In genomic region chr11:120229451-120230424, GRCh38 we compare ENCODE assay signal across 8 cellular contexts. TPM values are rescaled to one million over a fixed set of nuclear protein-coding genes. Genes with fewer than 3 reads are reported as not detected.
DNase-seq lines count a peak whose midpoint lies in the region; ATAC-seq, FAIRE-seq and TF ChIP-seq lines count a peak whose summit lies in the region.

No MANE protein-coding gene starts in this region.

- SMC1A ChIA-PET in GM12878 (lab: Charles Lee; ENCODE audit: uncharacterized antibody, unreplicated experiment), result interaction anchor here (0.7 to 11.4 kb wide), 8 partner anchors 10 to 70 kb away, joined by 3 to 372 read pairs (median 4); partner anchors contain the start of gene POU2F3

- no peaks in the 10 kb centered on the region for H3K9me3 Mint-ChIP-seq in mesothelial cell of epicardium

- H3K9me3 ChIP-seq in GM12878 (replicated peaks; ENCODE audit: control insufficient read depth, insufficient read depth, low read length), result no peaks in the 10 kb centered on the region; the same call in 2 of the 3 replicates

- peaks cover 9% of the 10 kb centered on the region for H3K4me1 Mint-ChIP-seq in mesothelial cell of epicardium

- FAIRE-seq in GM12878 (lab: Jason Lieb, UNC), result peak; percentile 70

- H3K36me3 Mint-ChIP-seq in mesothelial cell of epicardium, result no peaks in the 10 kb centered on the region

- TF ChIP-seq CTCF in HL-60 (IDR thresholded peaks at IDR 0.05; ENCODE audit: insufficient read depth, low read length) (peak; percentile 43), GM12878 (IDR thresholded peaks at IDR 0.05 in 2 of 3, conservative IDR thresholded peaks at IDR 0.05 in 1 of 3; ENCODE audit: control insufficient read depth in 2 of 3, extremely low read depth in 1 of 3, insufficient read depth in 1 of 3, low read depth in 3 of 3, low read length in 3 of 3) (peak; percentile 62 to 74 (median 66)), mesothelial cell of epicardium (IDR thresholded peaks at IDR 0.05; ENCODE audit: unreplicated experiment) (peak; percentile 58), omental fat pad (IDR thresholded peaks at IDR 0.05) (no peak)

- H3K27me3 Mint-ChIP-seq in mesothelial cell of epicardium (ENCODE audit: low read depth), result peaks cover 29% of the 10 kb centered on the region

- no peak overlapping the region for H3K4me3 Mint-ChIP-seq in mesothelial cell of epicardium

- DNase-seq in CD1c-positive myeloid dendritic cell (ENCODE audit: extremely low spot score) (peak; percentile 65), HL-60 (ENCODE audit: low read depth in 1 of 2, low spot score in 1 of 2) (peak in 1 of 2 experiments; percentile 45), GM12878 (ENCODE audit: low read depth, low spot score) (no peak), mesothelial cell of epicardium (ENCODE audit: low spot score in 2 of 2, unreplicated experiment in 2 of 2) (no peak), SW480 (ENCODE audit: low spot score) (no peak), SHP77 (lab: John Stamatoyannopoulos, UW) (no peak), omental fat pad (ENCODE audit: low spot score) (no peak)

- no peaks in the 10 kb centered on the region for H3K36me3 ChIP-seq in GM12878 (ENCODE audit: control insufficient read depth in 2 of 2, insufficient read depth in 2 of 2, low read length in 1 of 2)

- no TSS peak for BruUV-seq in GM12878 (replicated peaks; lab: Mats Ljungman, UMichigan)

- ATAC-seq in GM12878 (peak; percentile 59), HG02884 (IDR thresholded peaks at IDR 0.05; ENCODE audit: unreplicated experiment) (no peak), omental fat pad (ENCODE audit: low FRiP score) (no peak)

- H3K4me3 ChIP-seq in HL-60 (replicated peaks; ENCODE audit: insufficient read depth, low read length) (no peak overlapping the region), GM12878 (no peak overlapping the region)

- CTCF ChIA-PET in GM12878 (lab: Yijun Ruan, JAX), result interaction anchor here (0.6 to 18.4 kb wide), 16 partner anchors 14 to 73 kb away, joined by 3 to 783 read pairs (median 4); no protein-coding TSS in a partner anchor

- no peak overlapping the region for H2AFZ ChIP-seq in GM12878 (ENCODE audit: control insufficient read depth, low read depth, low read length)

- POLR2A ChIA-PET in GM12878 (lab: Charles Lee), result no interaction called here

- no peaks in the 10 kb centered on the region for H4K20me1 ChIP-seq in GM12878 (ENCODE audit: control insufficient read depth, insufficient read depth)

- no peak overlapping the region for H3K27ac ChIP-seq in HL-60 (replicated peaks)
- H3K27ac ChIP-seq in GM12878 (ENCODE audit: control insufficient read depth, insufficient read depth), result no peak overlapping the region

- peaks cover 10% of the 10 kb centered on the region for H3K27me3 ChIP-seq in HL-60 (ENCODE audit: insufficient read depth, poor library complexity, severe bottlenecking)
- peaks cover 5 to 8% of the 10 kb centered on the region in 2 experiments for H3K27me3 ChIP-seq in GM12878 (replicated peaks in 1 of 2; ENCODE audit: control insufficient read depth in 2 of 2, insufficient read depth in 2 of 2, low read length in 1 of 2)

- 44% methylated on average over 17 of the region's 17 CpGs for WGBS in GM12878 (ENCODE audit: insufficient coverage, insufficient replicate concordance, low lambda C conversion rate, missing lambda C conversion rate)

- no peak for TF ChIP-seq POLR2A in GM12878 (IDR thresholded peaks at IDR 0.05; ENCODE audit: low read depth, low read length)

- TF ChIP-seq RAD21 in GM12878 (IDR thresholded peaks at IDR 0.05; ENCODE audit: insufficient read depth, low read depth, low read length), result peak; percentile 71

- in situ Hi-C loops in GM12878 (cut with MboI), result loop anchor here (5.0 kb wide), 2 partner anchors 57 to 73 kb away; no protein-coding TSS in a partner anchor

- peaks cover 7% of the 10 kb centered on the region for H3K4me1 ChIP-seq in GM12878 (ENCODE audit: control insufficient read depth, insufficient read depth, low read length)

- H3K9ac ChIP-seq in GM12878 (ENCODE audit: control insufficient read depth, insufficient read depth, low read length), result no peak overlapping the region

- H3K79me2 ChIP-seq in GM12878 (ENCODE audit: control insufficient read depth, insufficient read depth, low read length), result no peaks in the 10 kb centered on the region

- no peak overlapping the region for H3K27ac Mint-ChIP-seq in mesothelial cell of epicardium

- no peak for TF ChIP-seq EP300 in GM12878 (IDR thresholded peaks at IDR 0.05; ENCODE audit: borderline replicate concordance in 1 of 2, control insufficient read depth in 1 of 2, low read depth in 2 of 2, low read length in 2 of 2)

- intact Hi-C loops in GM12878 (cut with micrococcal nuclease; ENCODE audit: unreplicated experiment), result loop anchor here (1.0 to 10.0 kb wide), 3 partner anchors 57 to 745 kb away; no protein-coding TSS in a partner anchor

- RAD21 ChIA-PET in GM12878 (lab: Charles Lee; ENCODE audit: unreplicated experiment), result interaction anchor here (0.8 to 13.5 kb wide), 5 partner anchors 15 to 71 kb away, joined by 3 to 348 read pairs (median 3); no protein-coding TSS in a partner anchor

- H3K4me2 ChIP-seq in GM12878 (ENCODE audit: control insufficient read depth, insufficient read depth), result no peak overlapping the region

TF ChIP-seq in GM12878, 131 proteins besides CTCF, POLR2A, EP300 and RAD21:
- TF ChIP-seq YY1 (IDR thresholded peaks at IDR 0.05; ENCODE audit: low read depth, low read length) (0 out of 2 replicates have a peak, but pooled peaks have one; percentile 12), TBL1XR1 (IDR thresholded peaks at IDR 0.05; ENCODE audit: low read depth, low read length) (no peak), SMC3 (IDR thresholded peaks at IDR 0.05; ENCODE audit: borderline replicate concordance, low read length) (peak; percentile 83), WRNIP1 (IDR thresholded peaks at IDR 0.05; ENCODE audit: borderline replicate concordance, low read depth, low read length) (0 out of 2 replicates have a peak, but pooled peaks have one; percentile 73), DPF2 (IDR thresholded peaks at IDR 0.05) (peak; percentile 95)

RNA-seq across cellular contexts. Expression of gene POU2F3, which starts 10.2 kb away (rescaled TPM):
- 10.1 and 12.8 TPM in 2 replicates for total RNA-seq in GM12878 (2013; cell fraction: nucleolus; rRNA removed)
- total RNA-seq in GM12878 (2014; rRNA removed), result 0.11 and 0.16 TPM in 2 replicates
- total RNA-seq in GM12878 (2014; rRNA removed; fragmentation: Illumina TruSeq; extraction: Trizol), result 0.18 and 0.22 TPM in 2 replicates
- 0.21 and 0.36 TPM in 2 replicates for total RNA-seq in GM12878 (2021)
- not detected for polyA plus RNA-seq in GM12878 (2011; ENCODE audit: low read depth)
- polyA plus RNA-seq in GM12878 (2011; rRNA removed), result 3.5 and 4.4 TPM in 2 replicates
- polyA plus RNA-seq in GM12878 (2011; cell fraction: cytosol; rRNA removed), result 2.5 and 2.6 TPM in 2 replicates
- polyA plus RNA-seq in GM12878 (2011; cell fraction: nucleus; rRNA removed), result 4.4 and 5.4 TPM in 2 replicates
- 0.22 and 0.36 TPM in 2 replicates for polyA plus RNA-seq in GM12878 (2012)
- polyA plus RNA-seq in GM12878 (2014; fragmentation: Illumina TruSeq; extraction: Trizol), result 0.17 and 0.53 TPM in 2 replicates
- polyA plus RNA-seq in GM12878 (2014; fragmentation: Nextera tagmentation; extraction: Ambion mirVana), result under 1 TPM; 0.15 to 0.37 TPM
- 0.05 and 0.09 TPM in 2 replicates for polyA plus RNA-seq in GM12878 (2014; rRNA removed)
- polyA plus RNA-seq in GM12878 (2016; fragmentation: Nextera tagmentation; extraction: Ambion mirVana), result under 1 TPM; 0.31 to 0.39 TPM
- 3.5 and 3.6 TPM in 2 replicates for polyA minus RNA-seq in GM12878 (2011; rRNA and poly(A)+ RNA removed)
- polyA minus RNA-seq in GM12878 (2011; cell fraction: cytosol; rRNA and poly(A)+ RNA removed), result 0.80 and 2.2 TPM in 2 replicates
- 2.4 and 4.2 TPM in 2 replicates for polyA minus RNA-seq in GM12878 (2011; cell fraction: nucleus; rRNA and poly(A)+ RNA removed)
- total RNA-seq in mesothelial cell of epicardium, result 0.55 to 0.98 TPM (median 0.86 TPM) in 3 replicates
- total RNA-seq in omental fat pad, result under 1 TPM in 2 of 4 donors, not detected in 2; 0.19 to 0.24 TPM

RNA-seq across cellular contexts. Expression of gene OAF, which starts 18.9 kb away (rescaled TPM):
- total RNA-seq in GM12878 (2013; cell fraction: nucleolus; rRNA removed), result 9.4 and 15.9 TPM in 2 replicates
- total RNA-seq in GM12878 (2014; rRNA removed), result 1.5 and 1.8 TPM in 2 replicates
- total RNA-seq in GM12878 (2014; rRNA removed; fragmentation: Illumina TruSeq; extraction: Trizol), result 0.55 and 1.0 TPM in 2 replicates
- 1.5 and 2.0 TPM in 2 replicates for total RNA-seq in GM12878 (2021)
- polyA plus RNA-seq in GM12878 (2011; ENCODE audit: low read depth), result 0.85 TPM
- polyA plus RNA-seq in GM12878 (2011; rRNA removed), result 2.5 and 4.7 TPM in 2 replicates
- polyA plus RNA-seq in GM12878 (2011; cell fraction: cytosol; rRNA removed), result 5.8 and 7.1 TPM in 2 replicates
- 6.2 and 8.7 TPM in 2 replicates for polyA plus RNA-seq in GM12878 (2011; cell fraction: nucleus; rRNA removed)
- polyA plus RNA-seq in GM12878 (2012), result 1.9 and 2.1 TPM in 2 replicates
- 0.51 and 0.55 TPM in 2 replicates for polyA plus RNA-seq in GM12878 (2014; fragmentation: Illumina TruSeq; extraction: Trizol)
- polyA plus RNA-seq in GM12878 (2014; fragmentation: Nextera tagmentation; extraction: Ambion mirVana), result under 1 TPM; 0.10 to 0.22 TPM
- polyA plus RNA-seq in GM12878 (2014; rRNA removed), result 1.5 and 1.6 TPM in 2 replicates
- polyA plus RNA-seq in GM12878 (2016; fragmentation: Nextera tagmentation; extraction: Ambion mirVana), result 1 to 10 TPM in 1 of 2 experiments, under 1 TPM in 1; 0.24 to 1.1 TPM
- polyA minus RNA-seq in GM12878 (2011; rRNA and poly(A)+ RNA removed), result 1.1 and 3.6 TPM in 2 replicates
- 0.80 and 1.2 TPM in 2 replicates for polyA minus RNA-seq in GM12878 (2011; cell fraction: cytosol; rRNA and poly(A)+ RNA removed)
- 1.9 and 4.7 TPM in 2 replicates for polyA minus RNA-seq in GM12878 (2011; cell fraction: nucleus; rRNA and poly(A)+ RNA removed)
- 32.2 to 35.8 TPM (median 33.8 TPM) in 3 replicates for total RNA-seq in mesothelial cell of epicardium
- total RNA-seq in omental fat pad, result 10 to 100 TPM; 32.3 to 97.4 (median 67.0) TPM

Comparison
In these comparisons a context has a peak if more than half of its experiments do, and no peak if none do; other contexts are left out.
1. CTCF ChIP-seq: peak in HL-60 (single experiment), GM12878 (3 of 3) and mesothelial cell of epicardium (single experiment); none in omental fat pad (0 of 3).